In genomic region chr3:41581700-41582099, GRCh38 we compare ENCODE assay signal across 13 cellular contexts.
DNase-seq lines count a peak whose midpoint lies in the region; ATAC-seq and TF ChIP-seq lines count a peak whose summit lies in the region.
"Had no signal": no experiment of that assay in that cellular context is flagged by ENCODE, and none has a peak within 500 bp of the region (broad histone marks: within the 10 kb centered on the region; RNA-seq: fewer than 3 reads in every experiment).

No MANE protein-coding gene starts in this region.

- in situ Hi-C loops in GM13976 (cut with MboI; ENCODE audit: low sequenced_read_pairs, unreplicated experiment), result no loop called here

- DNase-seq in GM13976 (ENCODE audit: low spot score) (peak; percentile 73), MV-4-11 (lab: John Stamatoyannopoulos, UW) (peak; percentile 78), NCI-H187 treated with DMSO at 0.1 percent for 48 hours (lab: John Stamatoyannopoulos, UW) (no peak), COR-L47 (lab: John Stamatoyannopoulos, UW) (no peak), NCI-H1048 (lab: John Stamatoyannopoulos, UW) (no peak), HT-29 (ENCODE audit: low spot score) (no peak)
- DNase-seq: activated naive CD4-positive, alpha-beta T cell treated with anti-CD3 and anti-CD28 coated beads, Interleukin-2, amount 50 U/mL, for 16 hours; BE2C; effector CD4-positive, alpha-beta T cell; testis had no signal

- peak; percentile 90 for ATAC-seq in GM19463 (IDR thresholded peaks at IDR 0.05; ENCODE audit: unreplicated experiment)
- peak; percentile 98 for ATAC-seq in HG02973 (IDR thresholded peaks at IDR 0.05; ENCODE audit: unreplicated experiment)
- ATAC-seq: GM23338 had no signal

- no peak for TF ChIP-seq CTCF in GM13976 (IDR thresholded peaks at IDR 0.05; ENCODE audit: borderline replicate concordance, control extremely low read depth, extremely low read depth, insufficient read depth, missing control alignments)

Comparison
In these comparisons a context has a peak if more than half of its experiments do, and no peak if none do; other contexts are left out.
1. DNase-seq: peak in GM13976 (single experiment) and MV-4-11 (single experiment); none in NCI-H187 treated with DMSO at 0.1 percent for 48 hours (single experiment), COR-L47 (single experiment), NCI-H1048 (single experiment) and HT-29 (single experiment).